ENCODE assay signal across 11 cellular contexts in the genomic region with DNA sequence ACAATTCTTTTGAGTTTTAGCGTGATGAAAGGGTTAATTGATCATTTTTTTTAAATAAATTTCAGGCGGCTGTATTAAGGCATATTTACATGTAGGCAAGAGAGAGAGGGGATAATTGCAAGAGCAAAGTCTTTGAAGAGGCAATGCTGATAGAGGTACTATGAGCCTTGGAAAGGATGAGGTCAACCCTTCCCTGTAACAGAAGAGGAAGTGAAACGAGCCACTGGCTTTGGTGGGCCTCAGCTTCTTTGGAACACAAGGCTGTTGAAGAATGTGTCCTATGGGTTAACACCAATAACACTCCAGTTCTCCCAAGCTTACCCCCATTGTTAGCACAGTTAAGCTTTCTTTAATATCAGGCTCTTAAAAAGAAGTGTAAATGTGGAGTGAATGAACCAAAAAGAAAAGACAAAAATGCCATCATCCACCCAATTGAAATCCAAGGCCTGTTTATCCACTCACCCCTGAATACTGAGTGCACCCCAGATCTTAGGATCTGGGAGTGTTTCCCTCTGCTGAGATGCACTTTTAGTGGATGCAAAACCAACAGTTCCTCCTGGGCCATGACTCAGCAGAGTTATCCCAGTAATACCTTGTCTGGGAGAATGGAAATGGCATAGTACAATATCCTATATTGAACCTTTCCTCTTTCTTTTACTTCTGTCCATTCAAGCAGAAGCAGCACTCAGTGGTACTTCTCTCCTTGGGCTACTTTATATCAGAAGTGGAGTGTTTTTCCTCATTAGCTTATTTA.
DNase-seq lines count a peak whose midpoint lies in the region; ATAC-seq and TF ChIP-seq lines count a peak whose summit lies in the region.
"Had no signal": no experiment of that assay in that cellular context is flagged by ENCODE, and none has a peak within 500 bp of the region (broad histone marks: within the 10 kb centered on the region; RNA-seq: fewer than 3 reads in every experiment).

No MANE protein-coding gene starts in this region.

- peak; percentile 4 for DNase-seq in OCI-LY7 (ENCODE audit: low spot score)
- DNase-seq in SW480 (ENCODE audit: low spot score) = no peak
- no peak for DNase-seq in AG08396 (ENCODE audit: low spot score)
- DNase-seq in activated CD8-positive, alpha-beta memory T cell treated with anti-CD3 and anti-CD28 coated beads for 24 hours = no peak
- no peak for DNase-seq in epidermal melanocyte (ENCODE audit: insufficient read length, low spot score)
- DNase-seq: effector CD8-positive, alpha-beta T cell; NCI-H1930; stimulated activated CD4-positive, alpha-beta T cell treated with anti-CD3 and anti-CD28 coated beads, Interleukin-4, amount 100 ng/mL, for 24 hours had no signal

- no peak overlapping the region for H2AFZ ChIP-seq in OCI-LY7 (ENCODE audit: low read length)

- no peaks in the 10 kb centered on the region for H3K4me1 ChIP-seq in OCI-LY7 (ENCODE audit: insufficient read depth, low read length, poor library complexity, severe bottlenecking)

- H3K9me3 ChIP-seq in OCI-LY7 (ENCODE audit: low read length) = no peaks in the 10 kb centered on the region

- H3K27ac ChIP-seq in OCI-LY7 (ENCODE audit: low read depth, low read length, poor library complexity, severe bottlenecking) = no peak overlapping the region

- no peak overlapping the region for H3K4me3 ChIP-seq in OCI-LY7 (ENCODE audit: low read depth, low read length, poor library complexity, severe bottlenecking)

- ATAC-seq in GM18858 (IDR thresholded peaks at IDR 0.05; ENCODE audit: unreplicated experiment) (peak; percentile 36), GM21576 (IDR thresholded peaks at IDR 0.05; ENCODE audit: unreplicated experiment) (peak; percentile 71), HG03066 (IDR thresholded peaks at IDR 0.05; ENCODE audit: low read depth, unreplicated experiment) (peak; percentile 45)

- no peaks in the 10 kb centered on the region for H3K36me3 ChIP-seq in OCI-LY7 (ENCODE audit: insufficient read depth, low read length)

- POLR2A ChIA-PET in OCI-LY7 (lab: Charles Lee) = interaction anchor here (0.8 kb wide), 1 partner anchor 9 kb away, joined by 3 read pairs; no protein-coding TSS in a partner anchor

- intact Hi-C loops in OCI-LY7 (cut with micrococcal nuclease; ENCODE audit: unreplicated experiment) = no loop called here

- H3K4me2 ChIP-seq in OCI-LY7 (ENCODE audit: low read length) = no peak overlapping the region

- no TSS peak for BruUV-seq in OCI-LY7 (replicated peaks; lab: Mats Ljungman, UMichigan)

- no peaks in the 10 kb centered on the region for H3K9me2 ChIP-seq in OCI-LY7 (ENCODE audit: insufficient read depth, low read length)

- no peaks in the 10 kb centered on the region for H3K79me2 ChIP-seq in OCI-LY7 (ENCODE audit: insufficient read depth, low read depth, low read length)

- no peak for TF ChIP-seq CTCF in OCI-LY7 (conservative IDR thresholded peaks at IDR 0.05; ENCODE audit: low read length)

- CTCF ChIA-PET in OCI-LY7 (lab: Charles Lee; ENCODE audit: unreplicated experiment) = no interaction called here

- no peaks in the 10 kb centered on the region for H4K20me1 ChIP-seq in OCI-LY7 (ENCODE audit: insufficient read depth, low read length)
